22 cellular contexts compared by ENCODE assay signal in genomic region chr3:178512627-178513026, GRCh38. TPM values are rescaled to one million over a fixed set of nuclear protein-coding genes. Genes with fewer than 3 reads are reported as not detected.
"Had no signal": no experiment of that assay in that cellular context is flagged by ENCODE, and none has a peak within 500 bp of the region (broad histone marks: within the 10 kb centered on the region; RNA-seq: fewer than 3 reads in every experiment).

No MANE protein-coding gene starts in this region.

- H3K79me2 ChIP-seq: parathyroid adenoma had no signal

- H3K27ac ChIP-seq: dorsolateral prefrontal cortex, epithelial cell of prostate, foreskin keratinocyte, lower lobe of right lung, parathyroid adenoma, right lobe of liver, stomach had no signal

- ATAC-seq: activated CD4-positive, CD25-positive, alpha-beta regulatory T cell treated with anti-CD3 and anti-CD28 coated beads, Interleukin-2, amount 50 U/mL, for 24 hours; activated naive CD8-positive, alpha-beta T cell treated with anti-CD3 and anti-CD28 coated beads, Interleukin-2, amount 50 U/mL, for 24 hours; foreskin keratinocyte; left colon; lower lobe of right lung; natural killer cell treated with Interleukin-12 subunit alpha and Interleukin-12 subunit beta and Interleukin-15 and Interleukin-18, amount 100 ng/mL, for 72 hours; right lobe of liver had no signal

- H3K4me3 ChIP-seq: dorsolateral prefrontal cortex, lower lobe of right lung, right lobe of liver, stomach had no signal

- DNase-seq: activated CD4-positive, alpha-beta T cell treated with anti-CD3 and anti-CD28 coated beads, Interleukin-2, amount 10 ng/mL, durations not matched to agents 7 days and 5 days; activated CD8-positive, alpha-beta memory T cell treated with anti-CD3 and anti-CD28 coated beads, Interleukin-2, amount 50 U/mL, for 4 hours; activated effector memory CD4-positive, alpha-beta T cell treated with Interleukin-2 at 50 U/mL for 16 hours; activated naive CD4-positive, alpha-beta T cell treated with anti-CD3 and anti-CD28 coated beads, Interleukin-2, amount 10 ng/mL, durations not matched to agents 7 days and 5 days; activated naive CD8-positive, alpha-beta T cell treated with anti-CD3 and anti-CD28 coated beads, Interleukin-2, amount 50 U/mL, for 24 hours; activated T-cell treated with anti-CD3 and anti-CD28 coated beads, Interleukin-2, amount 50 U/mL, for 48 hours; anterior cingulate cortex; caudate nucleus; dorsolateral prefrontal cortex; foreskin keratinocyte; hypothalamus; islet precursor cell; left colon; lower lobe of right lung; right lobe of liver; small intestine; stimulated activated CD4-positive, alpha-beta T cell treated with anti-CD3 and anti-CD28 coated beads, Interleukin-4, amount 100 ng/mL, for 1 hour; stomach had no signal

- H3K9ac ChIP-seq: parathyroid adenoma had no signal

- H3K4me1 ChIP-seq: foreskin keratinocyte, lower lobe of right lung, parathyroid adenoma, right lobe of liver had no signal

- H3K27me3 ChIP-seq: dorsolateral prefrontal cortex, foreskin keratinocyte, right lobe of liver, stomach had no signal

- H3K36me3 ChIP-seq: lower lobe of right lung, right lobe of liver, stomach had no signal

- H2AFZ ChIP-seq: parathyroid adenoma had no signal

RNA-seq across cellular contexts. Expression of gene KCNMB2, which starts 23.6 kb away (rescaled TPM):
- total RNA-seq: activated CD4-positive, alpha-beta T cell treated with anti-CD3 and anti-CD28 coated beads, Interleukin-2, amount 10 ng/mL, durations not matched to agents 7 days and 5 days; foreskin keratinocyte; natural killer cell treated with Interleukin-12 subunit alpha and Interleukin-12 subunit beta and Interleukin-15 and Interleukin-18, amount 100 ng/mL, for 72 hours; right lobe of liver had no signal
- polyA plus RNA-seq: foreskin keratinocyte had no signal
